10 cellular contexts compared by ENCODE assay signal in the genomic region with DNA sequence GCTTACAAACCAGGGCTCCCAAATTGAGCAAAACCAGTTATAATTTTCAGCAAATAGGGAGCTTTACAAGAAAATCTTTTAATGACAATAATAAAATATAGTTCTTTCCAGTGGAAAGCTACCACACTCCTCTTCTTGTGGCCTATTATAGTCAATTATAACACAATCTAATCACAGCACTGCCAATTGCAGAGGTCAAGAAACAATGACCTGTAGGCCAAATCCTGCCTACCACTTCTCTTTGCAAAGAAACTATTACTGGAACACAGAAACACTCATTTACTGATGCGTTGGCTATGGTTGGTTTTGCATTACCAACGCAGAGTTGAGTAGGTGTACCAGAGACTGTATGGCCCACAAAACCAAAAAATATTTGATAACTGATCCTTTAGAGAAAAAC.
"Had no signal": no experiment of that assay in that cellular context is flagged by ENCODE, and none has a peak within 500 bp of the region (broad histone marks: within the 10 kb centered on the region; RNA-seq: fewer than 3 reads in every experiment).

No MANE protein-coding gene starts in this region.

- ATAC-seq: HCT116, K562 had no signal

- H3K36me3 ChIP-seq: HAP-1 had no signal

- DNase-seq: GM23248, GOT3, H7, HFFc6, IMR-90, KG1 had no signal

- H3K9me3 ChIP-seq: HAP-1 had no signal

- H3K4me3 ChIP-seq: GM23248, HAP-1, K562 had no signal

- H3K4me1 ChIP-seq: HAP-1 had no signal

- H3K27ac ChIP-seq: GM23248, HL-60 had no signal
